Comparison of ENCODE assay signal across 23 cellular contexts in genomic region chr16:3071655-3072054, GRCh38. TPM values are rescaled to one million over a fixed set of nuclear protein-coding genes. Genes with fewer than 3 reads are reported as not detected.
A peak's percentile ranks its signal among the peaks of the same experiment; 100 is the strongest.
DNase-seq lines count a peak whose midpoint lies in the region; ATAC-seq lines count a peak whose summit lies in the region.
"Had no signal": no experiment of that assay in that cellular context is flagged by ENCODE, and none has a peak within 500 bp of the region (broad histone marks: within the 10 kb centered on the region; RNA-seq: fewer than 3 reads in every experiment).

No MANE protein-coding gene starts in this region.

- POLR2A ChIA-PET in activated CD4-positive, alpha-beta memory T cell treated with anti-CD3 and anti-CD28 coated beads for 36 hours (lab: Charles Lee): interaction anchor here (1.4 to 1.5 kb wide), 2 partner anchors 9 to 13 kb away, joined by 5 to 6 read pairs; no protein-coding TSS in a partner anchor

- no peak for DNase-seq in activated naive CD4-positive, alpha-beta T cell (lab: John Stamatoyannopoulos, UW)
- DNase-seq in activated CD4-positive, alpha-beta memory T cell treated with anti-CD3 and anti-CD28 coated beads for 36 hours: peak; percentile 28
- DNase-seq in effector memory CD8-positive, alpha-beta T cell: no peak
- no peak for DNase-seq in stimulated activated effector memory CD8-positive, alpha-beta T cell treated with anti-CD3 and anti-CD28 coated beads, Interleukin-12 subunit alpha, Interleukin-12 subunit beta, amount 100 ng/mL, for 72 hours (ENCODE audit: low spot score in 2 of 2)
- no peak for DNase-seq in nucleus accumbens (lab: John Stamatoyannopoulos, UW)
- DNase-seq in activated CD4-positive, CD25-positive, alpha-beta regulatory T cell (lab: John Stamatoyannopoulos, UW): no peak
- no peak for DNase-seq in DMS53 (lab: John Stamatoyannopoulos, UW)
- DNase-seq: activated CD4-positive, alpha-beta T cell treated with anti-CD3 and anti-CD28 coated beads, Interleukin-2, amount 50 U/mL, for 4 hours; activated effector memory CD4-positive, alpha-beta T cell treated with Interleukin-2 at 50 U/mL for 16 hours; effector CD4-positive, alpha-beta T cell; Kasumi-1; mesendoderm; NCI-H1105; NCI-H2107; NCI-H524; stimulated activated CD8-positive, alpha-beta memory T cell treated with anti-CD3 and anti-CD28 coated beads, Interleukin-4, amount 100 ng/mL, for 48 hours had no signal

- peaks cover 10% of the 10 kb centered on the region for H3K36me3 Mint-ChIP-seq in activated naive CD4-positive, alpha-beta T cell treated with anti-CD3 and anti-CD28 coated beads, Interleukin-2, amount 50 U/mL, for 24 hours
- peaks cover 36% of the 10 kb centered on the region for H3K36me3 Mint-ChIP-seq in activated CD4-positive, alpha-beta memory T cell treated with anti-CD3 and anti-CD28 coated beads for 36 hours
- H3K36me3 Mint-ChIP-seq in effector memory CD8-positive, alpha-beta T cell (ENCODE audit: insufficient read depth): peaks cover 67% of the 10 kb centered on the region
- peaks cover 98% of the 10 kb centered on the region for H3K36me3 Mint-ChIP-seq in stimulated activated effector memory CD8-positive, alpha-beta T cell treated with anti-CD3 and anti-CD28 coated beads, Interleukin-12 subunit alpha, Interleukin-12 subunit beta, amount 100 ng/mL, for 72 hours

- no peak for ATAC-seq in effector memory CD8-positive, alpha-beta T cell (replicated peaks)
- ATAC-seq in stimulated activated effector memory CD8-positive, alpha-beta T cell treated with anti-CD3 and anti-CD28 coated beads, Interleukin-12 subunit alpha, Interleukin-12 subunit beta, amount 100 ng/mL, for 72 hours: no peak
- ATAC-seq: gastroesophageal sphincter had no signal

- peak overlapping the region; percentile 56 for H3K27ac Mint-ChIP-seq in activated naive CD4-positive, alpha-beta T cell treated with anti-CD3 and anti-CD28 coated beads, Interleukin-2, amount 50 U/mL, for 24 hours
- H3K27ac Mint-ChIP-seq in activated CD4-positive, alpha-beta memory T cell treated with anti-CD3 and anti-CD28 coated beads for 36 hours: peak overlapping the region; percentile 78
- H3K27ac Mint-ChIP-seq in effector memory CD8-positive, alpha-beta T cell: peak overlapping the region in 1 of 2 donors; percentile 88
- H3K27ac Mint-ChIP-seq in stimulated activated effector memory CD8-positive, alpha-beta T cell treated with anti-CD3 and anti-CD28 coated beads, Interleukin-12 subunit alpha, Interleukin-12 subunit beta, amount 100 ng/mL, for 72 hours: peak overlapping the region; percentile 100

- CTCF ChIA-PET in activated CD4-positive, alpha-beta memory T cell treated with anti-CD3 and anti-CD28 coated beads for 36 hours (lab: Charles Lee): interaction anchor here (1.4 to 2.0 kb wide), 3 partner anchors 12 to 58 kb away, joined by 4 to 8 read pairs (median 7); no protein-coding TSS in a partner anchor

- H3K9me3 Mint-ChIP-seq in activated naive CD4-positive, alpha-beta T cell treated with anti-CD3 and anti-CD28 coated beads, Interleukin-2, amount 50 U/mL, for 24 hours: no peaks in the 10 kb centered on the region
- H3K9me3 Mint-ChIP-seq in activated CD4-positive, alpha-beta memory T cell treated with anti-CD3 and anti-CD28 coated beads for 36 hours: no peaks in the 10 kb centered on the region
- H3K9me3 Mint-ChIP-seq in effector memory CD8-positive, alpha-beta T cell: no peaks in the 10 kb centered on the region
- no peaks in the 10 kb centered on the region for H3K9me3 Mint-ChIP-seq in stimulated activated effector memory CD8-positive, alpha-beta T cell treated with anti-CD3 and anti-CD28 coated beads, Interleukin-12 subunit alpha, Interleukin-12 subunit beta, amount 100 ng/mL, for 72 hours
- H3K9me3 Mint-ChIP-seq: neural crest cell had no signal

- H3K27me3 Mint-ChIP-seq in activated naive CD4-positive, alpha-beta T cell treated with anti-CD3 and anti-CD28 coated beads, Interleukin-2, amount 50 U/mL, for 24 hours: no peaks in the 10 kb centered on the region
- H3K27me3 Mint-ChIP-seq in activated CD4-positive, alpha-beta memory T cell treated with anti-CD3 and anti-CD28 coated beads for 36 hours: no peaks in the 10 kb centered on the region
- no peaks in the 10 kb centered on the region for H3K27me3 Mint-ChIP-seq in effector memory CD8-positive, alpha-beta T cell

- peaks cover 79% of the 10 kb centered on the region for H3K4me1 Mint-ChIP-seq in activated naive CD4-positive, alpha-beta T cell treated with anti-CD3 and anti-CD28 coated beads, Interleukin-2, amount 50 U/mL, for 24 hours
- peaks cover 81% of the 10 kb centered on the region for H3K4me1 Mint-ChIP-seq in activated CD4-positive, alpha-beta memory T cell treated with anti-CD3 and anti-CD28 coated beads for 36 hours (ENCODE audit: low read depth)
- peaks cover 80 to 86% of the 10 kb centered on the region in 2 donors for H3K4me1 Mint-ChIP-seq in effector memory CD8-positive, alpha-beta T cell (ENCODE audit: low read depth in 2 of 2)
- H3K4me1 Mint-ChIP-seq in stimulated activated effector memory CD8-positive, alpha-beta T cell treated with anti-CD3 and anti-CD28 coated beads, Interleukin-12 subunit alpha, Interleukin-12 subunit beta, amount 100 ng/mL, for 72 hours: peaks cover 76% of the 10 kb centered on the region
- H3K4me1 Mint-ChIP-seq: neural crest cell had no signal

- intact Hi-C loops in activated CD4-positive, alpha-beta memory T cell treated with anti-CD3 and anti-CD28 coated beads for 36 hours (cut with micrococcal nuclease): no loop called here

- H3K4me3 Mint-ChIP-seq in activated naive CD4-positive, alpha-beta T cell treated with anti-CD3 and anti-CD28 coated beads, Interleukin-2, amount 50 U/mL, for 24 hours: no peak overlapping the region
- peak overlapping the region; percentile 36 for H3K4me3 Mint-ChIP-seq in activated CD4-positive, alpha-beta memory T cell treated with anti-CD3 and anti-CD28 coated beads for 36 hours
- H3K4me3 Mint-ChIP-seq in effector memory CD8-positive, alpha-beta T cell: peak overlapping the region; percentile 61 to 100
- H3K4me3 Mint-ChIP-seq in stimulated activated effector memory CD8-positive, alpha-beta T cell treated with anti-CD3 and anti-CD28 coated beads, Interleukin-12 subunit alpha, Interleukin-12 subunit beta, amount 100 ng/mL, for 72 hours: peak overlapping the region; percentile 100
- H3K4me3 Mint-ChIP-seq: neural crest cell had no signal

RNA-seq across cellular contexts. Expression of gene IL32, which starts 6.2 kb away (rescaled TPM):
- total RNA-seq in activated CD4-positive, alpha-beta memory T cell treated with anti-CD3 and anti-CD28 coated beads for 36 hours: 1,000 to 10,000 TPM; 2,504 to 2,532 TPM
- total RNA-seq: neural crest cell had no signal

RNA-seq across cellular contexts. Expression of gene MMP25, which starts 25.3 kb away (rescaled TPM):
- 1 to 10 TPM; 2.2 TPM for total RNA-seq in activated CD4-positive, alpha-beta memory T cell treated with anti-CD3 and anti-CD28 coated beads for 36 hours

RNA-seq across cellular contexts. Expression of gene ZSCAN10, which starts 27.4 kb away (rescaled TPM):
- total RNA-seq in activated CD4-positive, alpha-beta memory T cell treated with anti-CD3 and anti-CD28 coated beads for 36 hours: under 1 TPM in 1 of 2 experiments, not detected in 1; 0.19 TPM
- total RNA-seq: cerebellum, esophagus mucosa, HT1080, neural crest cell had no signal

RNA-seq across cellular contexts. Expression of gene BICDL2, which starts 34.9 kb away (rescaled TPM):
- under 1 TPM; 0.40 to 0.46 TPM for total RNA-seq in activated CD4-positive, alpha-beta memory T cell treated with anti-CD3 and anti-CD28 coated beads for 36 hours
- total RNA-seq: cerebellum, HT1080, neural crest cell, temporal lobe had no signal

RNA-seq across cellular contexts. Expression of gene ZNF205, which starts 40.7 kb away (rescaled TPM):
- under 1 TPM in 1 of 2 experiments, not detected in 1; 0.21 TPM for total RNA-seq in activated CD4-positive, alpha-beta memory T cell treated with anti-CD3 and anti-CD28 coated beads for 36 hours
